8 cellular contexts compared by ENCODE assay signal in the genomic region with DNA sequence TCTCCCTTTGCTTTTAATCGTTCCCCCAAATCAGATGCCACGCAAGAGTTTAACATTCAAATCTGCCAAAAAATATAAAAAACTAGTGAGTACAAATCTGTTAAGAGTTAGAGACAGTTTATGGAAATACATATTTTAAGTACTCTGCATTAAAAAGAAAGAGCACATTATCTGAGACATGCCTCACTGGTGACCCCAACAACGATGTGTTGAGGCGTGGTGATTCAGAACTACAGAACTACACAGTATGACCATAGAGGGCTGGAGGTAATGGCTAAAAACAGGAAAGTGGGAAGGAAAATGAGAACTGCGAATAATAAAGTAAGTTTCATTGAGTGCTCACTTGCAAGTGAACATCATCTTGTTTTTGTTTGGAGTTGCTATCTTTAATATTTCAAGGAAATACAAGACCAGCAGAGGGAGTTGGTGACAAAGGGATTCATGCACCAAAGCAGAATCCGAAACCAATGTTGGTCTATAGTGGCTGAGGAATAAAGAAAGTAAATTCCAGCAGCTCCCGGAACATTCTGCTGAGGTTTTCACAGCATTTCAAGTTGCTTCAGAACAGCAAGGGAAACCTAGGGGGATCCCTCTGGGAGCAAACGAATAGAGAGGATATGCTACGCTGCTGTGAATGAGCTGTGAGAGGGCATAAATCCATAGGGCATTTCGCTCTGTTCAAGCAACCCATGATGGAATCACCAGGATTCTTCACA.
DNase-seq lines count a peak whose midpoint lies in the region; ATAC-seq, FAIRE-seq and TF ChIP-seq lines count a peak whose summit lies in the region.

No MANE protein-coding gene starts in this region.

- DNase-seq in AG08396 (ENCODE audit: low spot score): peak; percentile 13
- peak; percentile 15 for DNase-seq in HTR-8/SVneo (ENCODE audit: insufficient read length, low spot score)
- peak; percentile 29 for DNase-seq in bronchial epithelial cell (ENCODE audit: low read depth)
- no peak for DNase-seq in stimulated activated CD4-positive, alpha-beta T cell treated with anti-CD3 and anti-CD28 coated beads, Interleukin-4, amount 100 ng/mL, for 24 hours
- DNase-seq in NCI-H2171 (lab: John Stamatoyannopoulos, UW): no peak

- no peaks in the 10 kb centered on the region for H3K9me3 ChIP-seq in mucosa of rectum (ENCODE audit: control insufficient read depth in 2 of 2, low read length in 2 of 2)

- TF ChIP-seq CTCF in bronchial epithelial cell (IDR thresholded peaks at IDR 0.05; ENCODE audit: insufficient read depth, low read length, severe bottlenecking): peak; percentile 27

- no peaks in the 10 kb centered on the region for H3K4me1 ChIP-seq in mucosa of rectum (ENCODE audit: control insufficient read depth in 2 of 2, insufficient read depth in 2 of 2, low read length in 2 of 2)

- no peaks in the 10 kb centered on the region for H3K36me3 ChIP-seq in bronchial epithelial cell (ENCODE audit: control insufficient read depth, insufficient read depth, low read length)
- no peaks in the 10 kb centered on the region for H3K36me3 ChIP-seq in mucosa of rectum (ENCODE audit: control insufficient read depth in 2 of 2, insufficient read depth in 2 of 2, low read length in 2 of 2)

- no peak overlapping the region for H3K9ac ChIP-seq in mucosa of rectum (ENCODE audit: low read depth in 1 of 2, low read length in 2 of 2)

- FAIRE-seq in HTR-8/SVneo (lab: Jason Lieb, UNC): peak; percentile 13
- FAIRE-seq in bronchial epithelial cell (lab: Jason Lieb, UNC): no peak

- ATAC-seq in GM21381 (IDR thresholded peaks at IDR 0.05; ENCODE audit: unreplicated experiment): no peak
- no peak for ATAC-seq in HG02970 (IDR thresholded peaks at IDR 0.05; ENCODE audit: low FRiP score, unreplicated experiment)

- H3K27me3 ChIP-seq in bronchial epithelial cell (ENCODE audit: control insufficient read depth, insufficient read depth, low read length): no peaks in the 10 kb centered on the region
- H3K27me3 ChIP-seq in mucosa of rectum (ENCODE audit: control insufficient read depth in 2 of 2, insufficient read depth in 2 of 2, low read length in 2 of 2): no peaks in the 10 kb centered on the region

- H3K27ac ChIP-seq in mucosa of rectum (ENCODE audit: low read depth in 2 of 2, low read length in 2 of 2): no peak overlapping the region

- no peak overlapping the region for H3K4me3 ChIP-seq in bronchial epithelial cell (ENCODE audit: low read depth, low read length)
- H3K4me3 ChIP-seq in mucosa of rectum (ENCODE audit: low read length in 2 of 2): peak overlapping the region; percentile 20 to 51

Comparison
In these comparisons a context has a peak if more than half of its experiments do, and no peak if none do; other contexts are left out.
1. DNase-seq: peak in AG08396 (single experiment), HTR-8/SVneo (single experiment) and bronchial epithelial cell (single experiment); none in stimulated activated CD4-positive, alpha-beta T cell treated with anti-CD3 and anti-CD28 coated beads, Interleukin-4, amount 100 ng/mL, for 24 hours (single experiment) and NCI-H2171 (single experiment).